ENCODE assay signal across 21 cellular contexts in the genomic region with DNA sequence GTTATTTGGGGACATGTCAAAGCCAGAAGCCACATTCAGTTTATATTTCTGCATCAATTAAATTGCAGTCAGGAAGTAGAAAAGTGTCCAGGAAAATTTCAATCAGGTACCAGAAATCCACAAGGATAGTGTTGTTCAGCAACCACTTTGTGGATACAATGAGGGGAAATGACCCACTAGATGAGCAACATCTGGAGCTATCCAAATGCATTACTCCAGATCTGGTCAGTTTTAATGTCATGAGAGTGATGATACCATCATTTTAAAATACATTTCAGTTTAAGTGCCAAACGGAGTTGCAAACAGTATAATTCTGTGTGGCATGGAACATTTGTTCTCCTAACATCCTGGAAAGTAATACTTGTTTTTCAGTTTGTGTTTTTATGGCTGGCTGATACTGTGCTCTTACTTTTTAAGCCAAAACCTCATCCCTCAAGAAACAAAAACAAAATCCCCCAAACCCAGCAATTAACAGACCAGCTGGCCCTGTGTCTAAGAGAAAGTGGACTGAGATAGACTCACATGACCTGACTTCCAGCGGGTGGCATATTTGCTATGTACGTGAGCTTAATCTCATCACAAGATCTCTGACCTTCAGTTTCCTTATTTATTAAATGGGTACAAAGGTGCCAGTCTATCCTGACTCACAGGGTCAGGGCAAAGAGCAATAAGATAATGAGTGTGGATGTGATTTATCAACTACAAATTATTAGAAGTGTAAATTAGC. TPM values are rescaled to one million over a fixed set of nuclear protein-coding genes. Genes with fewer than 3 reads are reported as not detected.
DNase-seq lines count a peak whose midpoint lies in the region; ATAC-seq, FAIRE-seq and TF ChIP-seq lines count a peak whose summit lies in the region.
"Had no signal": no experiment of that assay in that cellular context is flagged by ENCODE, and none has a peak within 500 bp of the region (broad histone marks: within the 10 kb centered on the region; RNA-seq: fewer than 3 reads in every experiment).

No MANE protein-coding gene starts in this region.

- no peaks in the 10 kb centered on the region for H3K27me3 ChIP-seq in uterus
- H3K27me3 ChIP-seq: BLaER1 treated with 17β-estradiol and CSF1 and Interleukin-3, amounts not matched to agents 10 nM and 100 nM; gastrocnemius medialis; neutrophil; Peyer's patch had no signal

- TF ChIP-seq CTCF in VCaP (conservative IDR thresholded peaks at IDR 0.05) (no peak), uterus (IDR thresholded peaks at IDR 0.05) (no peak)

- no peaks in the 10 kb centered on the region for H3K36me3 Mint-ChIP-seq in activated T-cell treated with anti-CD3 and anti-CD28 coated beads, Interleukin-2, amount 50 U/mL, for 72 hours (ENCODE audit: insufficient read depth in 2 of 2)
- H3K36me3 Mint-ChIP-seq in activated T-cell treated with anti-CD3 and anti-CD28 coated beads, Interleukin-2, amount 50 U/mL, for 4 hours (ENCODE audit: insufficient read depth) = no peaks in the 10 kb centered on the region
- H3K36me3 Mint-ChIP-seq: type B pancreatic cell had no signal

- no peak for FAIRE-seq in urothelium cell line (lab: Jason Lieb, UNC)
- FAIRE-seq: A549, HTR-8/SVneo had no signal

- no peak overlapping the region for H3K4me3 Mint-ChIP-seq in activated T-cell treated with anti-CD3 and anti-CD28 coated beads, Interleukin-2, amount 50 U/mL, for 72 hours
- no peak overlapping the region for H3K4me3 Mint-ChIP-seq in activated T-cell treated with anti-CD3 and anti-CD28 coated beads, Interleukin-2, amount 50 U/mL, for 4 hours
- H3K4me3 Mint-ChIP-seq: type B pancreatic cell had no signal

- DNase-seq in activated T-cell treated with anti-CD3 and anti-CD28 coated beads, Interleukin-2, amount 50 U/mL, for 72 hours = no peak
- no peak for DNase-seq in activated T-cell treated with anti-CD3 and anti-CD28 coated beads, Interleukin-2, amount 50 U/mL, for 4 hours
- DNase-seq in left kidney (ENCODE audit: low read depth, low spot score) (peak; percentile 39), uterus (no peak), NOMO-1 treated with DMSO at 0.1 percent for 48 hours (lab: John Stamatoyannopoulos, UW; ENCODE audit: unreplicated experiment) (no peak), urothelium cell line (ENCODE audit: low spot score) (no peak)
- DNase-seq: activated naive CD4-positive, alpha-beta T cell treated with anti-CD3 and anti-CD28 coated beads, Interleukin-2, amount 50 U/mL, for 16 hours; DMS153; gastrocnemius medialis; NCI-H1930; NCI-H510A; right cardiac atrium; stimulated activated naive CD8-positive, alpha-beta T cell treated with anti-CD3 and anti-CD28 coated beads, Interleukin-15, Interleukin-2, amounts not matched to agents 100 U/mL and 50 U/mL, for 24 hours had no signal

- no peak for ATAC-seq in activated T-cell treated with anti-CD3 and anti-CD28 coated beads, Interleukin-2, amount 50 U/mL, for 72 hours (replicated peaks in 1 of 2)
- no peak for ATAC-seq in activated T-cell treated with anti-CD3 and anti-CD28 coated beads, Interleukin-2, amount 50 U/mL, for 4 hours
- ATAC-seq in GM21515 (IDR thresholded peaks at IDR 0.05; ENCODE audit: unreplicated experiment) = no peak
- ATAC-seq: A549; right cardiac atrium; stimulated activated naive CD8-positive, alpha-beta T cell treated with anti-CD3 and anti-CD28 coated beads, Interleukin-15, Interleukin-2, amounts not matched to agents 100 U/mL and 50 U/mL, for 24 hours had no signal

- H3K4me1 Mint-ChIP-seq in activated T-cell treated with anti-CD3 and anti-CD28 coated beads, Interleukin-2, amount 50 U/mL, for 72 hours (ENCODE audit: low read depth) = no peaks in the 10 kb centered on the region
- no peaks in the 10 kb centered on the region for H3K4me1 Mint-ChIP-seq in activated T-cell treated with anti-CD3 and anti-CD28 coated beads, Interleukin-2, amount 50 U/mL, for 4 hours (ENCODE audit: low read depth)

- TF ChIP-seq POLR2A in uterus (IDR thresholded peaks at IDR 0.05) = no peak

- peaks cover 6% of the 10 kb centered on the region for H3K27me3 Mint-ChIP-seq in activated T-cell treated with anti-CD3 and anti-CD28 coated beads, Interleukin-2, amount 50 U/mL, for 72 hours (ENCODE audit: low read depth)
- no peaks in the 10 kb centered on the region for H3K27me3 Mint-ChIP-seq in activated T-cell treated with anti-CD3 and anti-CD28 coated beads, Interleukin-2, amount 50 U/mL, for 4 hours (ENCODE audit: low read depth)
- H3K27me3 Mint-ChIP-seq: type B pancreatic cell had no signal

- H3K36me3 ChIP-seq in uterus = no peaks in the 10 kb centered on the region
- H3K36me3 ChIP-seq: BLaER1 treated with 17β-estradiol and CSF1 and Interleukin-3, amounts not matched to agents 10 nM and 100 nM; gastrocnemius medialis; neutrophil; Peyer's patch had no signal

- intact Hi-C loops in uterus (cut with DNase I; ENCODE audit: low total_unique reads) = no loop called here

- no peaks in the 10 kb centered on the region for H3K4me1 ChIP-seq in uterus
- H3K4me1 ChIP-seq: A549, gastrocnemius medialis had no signal

- peak overlapping the region; percentile 25 for H3K27ac Mint-ChIP-seq in activated T-cell treated with anti-CD3 and anti-CD28 coated beads, Interleukin-2, amount 50 U/mL, for 72 hours
- H3K27ac Mint-ChIP-seq: type B pancreatic cell had no signal

- peak overlapping the region; percentile 39 for H3K27ac ChIP-seq in VCaP
- peak overlapping the region; percentile 73 to 74 for H3K27ac ChIP-seq in uterus
- H3K27ac ChIP-seq: A549; BLaER1 treated with 17β-estradiol and CSF1 and Interleukin-3, amounts not matched to agents 10 nM and 100 nM; gastrocnemius medialis; neutrophil had no signal

- H3K9me3 Mint-ChIP-seq in activated T-cell treated with anti-CD3 and anti-CD28 coated beads, Interleukin-2, amount 50 U/mL, for 72 hours = no peaks in the 10 kb centered on the region
- no peaks in the 10 kb centered on the region for H3K9me3 Mint-ChIP-seq in activated T-cell treated with anti-CD3 and anti-CD28 coated beads, Interleukin-2, amount 50 U/mL, for 4 hours
- H3K9me3 Mint-ChIP-seq: type B pancreatic cell had no signal

- H3K9me3 ChIP-seq in uterus = no peaks in the 10 kb centered on the region
- H3K9me3 ChIP-seq: A549; BLaER1 treated with 17β-estradiol and CSF1 and Interleukin-3, amounts not matched to agents 10 nM and 100 nM; gastrocnemius medialis; neutrophil; Peyer's patch had no signal

- no peak overlapping the region for H3K4me3 ChIP-seq in uterus
- H3K4me3 ChIP-seq: A549; BLaER1 treated with 17β-estradiol and CSF1 and Interleukin-3, amounts not matched to agents 10 nM and 100 nM; gastrocnemius medialis; Peyer's patch had no signal

RNA-seq across cellular contexts. Expression of a gene that starts 58.8 kb away (rescaled TPM):
- total RNA-seq in activated T-cell treated with anti-CD3 and anti-CD28 coated beads, Interleukin-2, amount 50 U/mL, for 72 hours = under 1 TPM; 0.07 to 0.12 TPM
- 1 to 10 TPM in 1 of 3 donors, under 1 TPM in 2; 0.08 to 1.3 (median 0.29) TPM for total RNA-seq in activated T-cell treated with anti-CD3 and anti-CD28 coated beads, Interleukin-2, amount 50 U/mL, for 4 hours
- total RNA-seq in uterus = 10 to 100 TPM in 2 of 4 donors, 1 to 10 TPM in 2; 7.6 to 29.6 (median 12.4) TPM
